ENCODE assay signal across 34 cellular contexts in genomic region chr11:34476853-34477252, GRCh38. TPM values are rescaled to one million over a fixed set of nuclear protein-coding genes. Genes with fewer than 3 reads are reported as not detected.
"Had no signal": no experiment of that assay in that cellular context is flagged by ENCODE, and none has a peak within 500 bp of the region (broad histone marks: within the 10 kb centered on the region; RNA-seq: fewer than 3 reads in every experiment).

No MANE protein-coding gene starts in this region.

- DNase-seq: activated B cell treated with CpG ODN at 0.5 μM for 24 hours; activated CD4-positive, alpha-beta memory T cell treated with anti-CD3 and anti-CD28 coated beads for 36 hours; activated CD4-positive, alpha-beta T cell treated with anti-CD3 and anti-CD28 coated beads for 4 hours; activated CD4-positive, alpha-beta T cell treated with anti-CD3 and anti-CD28 coated beads, Interleukin-2, amount 50 U/mL, for 1 hour; activated CD4-positive, CD25-positive, alpha-beta regulatory T cell treated with anti-CD3 and anti-CD28 coated beads, Interleukin-2, amount 50 U/mL, for 72 hours; activated CD8-positive, alpha-beta memory T cell treated with anti-CD3 and anti-CD28 coated beads, Interleukin-2, amount 50 U/mL, for 4 hours; activated gamma-delta T cell treated with Interleukin-2 at 50 U/mL for 16 hours; activated naive CD4-positive, alpha-beta T cell treated with anti-CD3 and anti-CD28 coated beads for 36 hours; activated T-cell treated with anti-CD3 and anti-CD28 coated beads for 4 hours; activated T-cell treated with anti-CD3 and anti-CD28 coated beads, Interleukin-2, amount 50 U/mL, for 4 hours; adrenal gland; Karpas-422; NCI-H1092; NCI-H1436 treated with DMSO at 0.1 percent for 48 hours; NCI-H1694 treated with DMSO at 0.1 percent for 48 hours; NCI-H2029; NCI-H345; NCI-H524 treated with DMSO at 0.1 percent for 48 hours; NCI-H748 treated with DMSO at 0.1 percent for 48 hours; NK-92 treated with Interleukin-12 subunit alpha and Interleukin-12 subunit beta, amount 100 ng/mL, for 24 hours; SIG-M5; T-helper 1 cell; T-helper 2 cell; T-helper 9 cell had no signal

- H3K27me3 ChIP-seq: adrenal gland had no signal

- H3K4me3 Mint-ChIP-seq: activated B cell treated with CpG ODN at 0.5 μM for 24 hours; activated CD4-positive, alpha-beta memory T cell treated with anti-CD3 and anti-CD28 coated beads for 36 hours; activated naive CD4-positive, alpha-beta T cell treated with anti-CD3 and anti-CD28 coated beads for 36 hours; activated T-cell treated with anti-CD3 and anti-CD28 coated beads, Interleukin-2, amount 50 U/mL, for 4 hours; activated T-helper 1 cell treated with anti-CD3 and anti-CD28 coated beads, Interleukin-12 subunit alpha, Interleukin-12 subunit beta, Interleukin-2, Interleukin-4 antibody, amounts not matched to agents 30 ng/mL and 10 ng/mL and 1 ng/mL, durations not matched to agents 14 hours and 24 hours and 36 hours; brain had no signal

- H3K4me3 ChIP-seq: adrenal gland, K562, PC-9 had no signal

- H3K27me3 Mint-ChIP-seq: activated CD4-positive, alpha-beta memory T cell treated with anti-CD3 and anti-CD28 coated beads for 36 hours had no signal

- FAIRE-seq: K562, RCC 7860 had no signal

- H3K27ac Mint-ChIP-seq: activated B cell treated with CpG ODN at 0.5 μM for 24 hours; activated CD4-positive, alpha-beta memory T cell treated with anti-CD3 and anti-CD28 coated beads for 36 hours; activated naive CD4-positive, alpha-beta T cell treated with anti-CD3 and anti-CD28 coated beads for 36 hours; activated naive CD4-positive, alpha-beta T cell treated with anti-CD3 and anti-CD28 coated beads, Interleukin-2, amount 50 U/mL, for 72 hours; activated T-helper 1 cell treated with anti-CD3 and anti-CD28 coated beads, Interleukin-12 subunit alpha, Interleukin-12 subunit beta, Interleukin-2, Interleukin-4 antibody, amounts not matched to agents 30 ng/mL and 10 ng/mL and 1 ng/mL, durations not matched to agents 14 hours and 24 hours and 36 hours; brain had no signal

- H3K36me3 Mint-ChIP-seq: activated naive CD4-positive, alpha-beta T cell treated with anti-CD3 and anti-CD28 coated beads, Interleukin-2, amount 50 U/mL, for 72 hours; brain had no signal

- H3K9me3 Mint-ChIP-seq: activated B cell treated with CpG ODN at 0.5 μM for 24 hours; activated CD4-positive, alpha-beta memory T cell treated with anti-CD3 and anti-CD28 coated beads for 36 hours; activated naive CD4-positive, alpha-beta T cell treated with anti-CD3 and anti-CD28 coated beads for 36 hours; activated naive CD4-positive, alpha-beta T cell treated with anti-CD3 and anti-CD28 coated beads, Interleukin-2, amount 50 U/mL, for 72 hours; activated T-cell treated with anti-CD3 and anti-CD28 coated beads, Interleukin-2, amount 50 U/mL, for 4 hours; activated T-helper 1 cell treated with anti-CD3 and anti-CD28 coated beads, Interleukin-12 subunit alpha, Interleukin-12 subunit beta, Interleukin-2, Interleukin-4 antibody, amounts not matched to agents 30 ng/mL and 10 ng/mL and 1 ng/mL, durations not matched to agents 14 hours and 24 hours and 36 hours had no signal

- H3K9me3 ChIP-seq: adrenal gland had no signal

- H3K4me1 Mint-ChIP-seq: activated B cell treated with CpG ODN at 0.5 μM for 24 hours, brain had no signal

RNA-seq across cellular contexts. Expression of gene ELF5, which starts 36.7 kb away (rescaled TPM):
- total RNA-seq: activated B cell treated with CpG ODN at 0.5 μM for 24 hours; activated CD4-positive, alpha-beta memory T cell treated with anti-CD3 and anti-CD28 coated beads for 36 hours; activated naive CD4-positive, alpha-beta T cell treated with anti-CD3 and anti-CD28 coated beads for 36 hours; activated naive CD4-positive, alpha-beta T cell treated with anti-CD3 and anti-CD28 coated beads, Interleukin-2, amount 50 U/mL, for 72 hours; activated T-cell treated with anti-CD3 and anti-CD28 coated beads, Interleukin-2, amount 50 U/mL, for 4 hours; activated T-helper 1 cell treated with anti-CD3 and anti-CD28 coated beads, Interleukin-12 subunit alpha, Interleukin-12 subunit beta, Interleukin-2, Interleukin-4 antibody, amounts not matched to agents 30 ng/mL and 10 ng/mL and 1 ng/mL, durations not matched to agents 14 hours and 24 hours and 36 hours; adrenal gland; K562; MCF 10A; NCI-H460; Right ventricle myocardium inferior; SK-MEL-5 had no signal

RNA-seq across cellular contexts. Expression of gene CAT, which starts 38.1 kb away (rescaled TPM):
- total RNA-seq: NCI-H460 had no signal
